In genomic region chr1:173341307-173341706, GRCh38 we compare ENCODE assay signal across 22 cellular contexts.
DNase-seq lines count a peak whose midpoint lies in the region; ATAC-seq and TF ChIP-seq lines count a peak whose summit lies in the region.
"Had no signal": no experiment of that assay in that cellular context is flagged by ENCODE, and none has a peak within 500 bp of the region (broad histone marks: within the 10 kb centered on the region; RNA-seq: fewer than 3 reads in every experiment).

No MANE protein-coding gene starts in this region.

- H3K27ac Mint-ChIP-seq in CD8-positive, alpha-beta memory T cell, result no peak overlapping the region
- H3K27ac Mint-ChIP-seq: dendritic cell treated with granulocyte-macrophage colony-stimulating factor and Interleukin-4, amounts not matched to agents 40 ng/mL and 50 ng/mL, for 4 days; mesothelial cell of epicardium; type B pancreatic cell had no signal

- DNase-seq in EH (ENCODE audit: low read depth), result peak; percentile 82
- peak; percentile 49 for DNase-seq in RKO (ENCODE audit: low spot score)
- DNase-seq in fibroblast of mammary gland (ENCODE audit: low read depth), result peak; percentile 85
- DNase-seq in myocyte (ENCODE audit: low read depth), result peak; percentile 85
- no peak for DNase-seq in CD8-positive, alpha-beta memory T cell
- no peak for DNase-seq in Kasumi-1 (lab: John Stamatoyannopoulos, UW)
- DNase-seq in putamen (ENCODE audit: low spot score), result no peak
- DNase-seq: activated CD4-positive, alpha-beta T cell treated with anti-CD3 and anti-CD28 coated beads, Interleukin-2, amount 50 U/mL, for 48 hours; adrenal gland; esophagus squamous epithelium; KG1; NCI-H1417 treated with DMSO at 0.1 percent for 48 hours; NCI-H345; NK-92 treated with Interleukin-12 subunit alpha and Interleukin-12 subunit beta, amount 100 ng/mL, for 24 hours; nucleus accumbens; SHP77 treated with DMSO at 0.1 percent for 48 hours; small intestine; stimulated activated naive CD4-positive, alpha-beta T cell had no signal

- H3K36me3 Mint-ChIP-seq in CD8-positive, alpha-beta memory T cell, result peaks cover 0 to 9% (median 0%) of the 10 kb centered on the region in 3 donors
- H3K36me3 Mint-ChIP-seq: mesothelial cell of epicardium, type B pancreatic cell had no signal

- H3K9me3 Mint-ChIP-seq in CD8-positive, alpha-beta memory T cell, result no peaks in the 10 kb centered on the region
- H3K9me3 Mint-ChIP-seq: dendritic cell treated with granulocyte-macrophage colony-stimulating factor and Interleukin-4, amounts not matched to agents 40 ng/mL and 50 ng/mL, for 4 days; mesothelial cell of epicardium; type B pancreatic cell had no signal

- POLR2A ChIA-PET in CD8-positive, alpha-beta memory T cell (lab: Charles Lee), result no interaction called here

- H3K36me3 ChIP-seq in CD8-positive, alpha-beta memory T cell (ENCODE audit: insufficient read depth, low read length), result no peaks in the 10 kb centered on the region
- H3K36me3 ChIP-seq: adrenal gland, esophagus squamous epithelium had no signal

- H3K4me3 Mint-ChIP-seq in CD8-positive, alpha-beta memory T cell, result no peak overlapping the region
- H3K4me3 Mint-ChIP-seq: dendritic cell treated with granulocyte-macrophage colony-stimulating factor and Interleukin-4, amounts not matched to agents 40 ng/mL and 50 ng/mL, for 4 days; mesothelial cell of epicardium; type B pancreatic cell had no signal

- H3K27me3 Mint-ChIP-seq in CD8-positive, alpha-beta memory T cell, result no peaks in the 10 kb centered on the region
- H3K27me3 Mint-ChIP-seq: dendritic cell treated with granulocyte-macrophage colony-stimulating factor and Interleukin-4, amounts not matched to agents 40 ng/mL and 50 ng/mL, for 4 days; type B pancreatic cell had no signal

- H3K9me3 ChIP-seq in CD8-positive, alpha-beta memory T cell (ENCODE audit: low read length), result no peaks in the 10 kb centered on the region
- H3K9me3 ChIP-seq: adrenal gland, esophagus squamous epithelium had no signal

- no peak overlapping the region for H3K4me3 ChIP-seq in fibroblast of mammary gland (ENCODE audit: control insufficient read depth, low read depth, low read length)
- H3K4me3 ChIP-seq in CD8-positive, alpha-beta memory T cell (ENCODE audit: low read length), result no peak overlapping the region
- H3K4me3 ChIP-seq: adrenal gland, esophagus squamous epithelium had no signal

- CTCF ChIA-PET in CD8-positive, alpha-beta memory T cell (lab: Charles Lee), result no interaction called here

- no peaks in the 10 kb centered on the region for H3K4me1 Mint-ChIP-seq in CD8-positive, alpha-beta memory T cell
- H3K4me1 Mint-ChIP-seq: mesothelial cell of epicardium had no signal

- no peaks in the 10 kb centered on the region for H3K27me3 ChIP-seq in CD8-positive, alpha-beta memory T cell (ENCODE audit: insufficient read depth, low read length, poor library complexity, severe bottlenecking)
- H3K27me3 ChIP-seq: adrenal gland, esophagus squamous epithelium had no signal

- TF ChIP-seq CTCF in fibroblast of mammary gland (conservative IDR thresholded peaks at IDR 0.05; ENCODE audit: control insufficient read depth, insufficient read depth, low read depth, low read length), result no peak

- H3K27ac ChIP-seq in CD8-positive, alpha-beta memory T cell (ENCODE audit: low read depth, low read length), result no peak overlapping the region
- H3K27ac ChIP-seq: adrenal gland, esophagus squamous epithelium had no signal

- ATAC-seq in HG03439 (IDR thresholded peaks at IDR 0.05; ENCODE audit: unreplicated experiment), result no peak

- no peaks in the 10 kb centered on the region for H3K4me1 ChIP-seq in CD8-positive, alpha-beta memory T cell (ENCODE audit: insufficient read depth, low read length)
- H3K4me1 ChIP-seq: adrenal gland, esophagus squamous epithelium had no signal

Comparison
In these comparisons a context has a peak if more than half of its experiments do, and no peak if none do; other contexts are left out.
1. DNase-seq: peak in EH (single experiment), RKO (single experiment), fibroblast of mammary gland (single experiment) and myocyte (single experiment); none in CD8-positive, alpha-beta memory T cell (0 of 5), Kasumi-1 (0 of 2) and putamen (single experiment).